8 cellular contexts compared by ENCODE assay signal in genomic region chr7:99499713-99500636, GRCh38. TPM values are rescaled to one million over a fixed set of nuclear protein-coding genes. Genes with fewer than 3 reads are reported as not detected.
DNase-seq lines count a peak whose midpoint lies in the region; ATAC-seq, FAIRE-seq and TF ChIP-seq lines count a peak whose summit lies in the region.

TSS of gene ZNF394 (minus strand) at chr7:99500281. CDS start at chr7:99500093, 188 bp downstream.

- H3K9ac ChIP-seq in muscle layer of colon (ENCODE audit: low read length) = peak within 1 kb of the TSS; percentile 97

- no peak for TF ChIP-seq EP300 in esophagus muscularis mucosa (IDR thresholded peaks at IDR 0.05)

- H3K36me3 ChIP-seq in esophagus muscularis mucosa (peaks cover 14 to 35% (median 31%) of the 10 kb centered on the region in 4 donors), muscle layer of colon (ENCODE audit: insufficient read depth, low read length) (peaks cover 11% of the 10 kb centered on the region)

- peak; percentile 99 for DNase-seq in DMS 273 (lab: John Stamatoyannopoulos, UW; ENCODE audit: unreplicated experiment)
- peak; percentile 53 for DNase-seq in KG1 (lab: John Stamatoyannopoulos, UW)
- DNase-seq in RCC 7860 (ENCODE audit: low spot score) = peak; percentile 81
- DNase-seq in activated T-cell treated with anti-CD3 and anti-CD28 coated beads, Interleukin-2, amount 50 U/mL, for 72 hours = peak; percentile 91 to 92
- peak; percentile 97 for DNase-seq in esophagus muscularis mucosa (ENCODE audit: extremely low spot score)
- DNase-seq in stimulated activated CD8-positive, alpha-beta memory T cell treated with anti-CD3 and anti-CD28 coated beads, Interleukin-7, amount 100 ng/mL, for 1 hour (ENCODE audit: low read depth in 2 of 2) = peak; percentile 74 to 81

- H3K27ac Mint-ChIP-seq in activated T-cell treated with anti-CD3 and anti-CD28 coated beads, Interleukin-2, amount 50 U/mL, for 72 hours = peak within 1 kb of the TSS; percentile 90

- 1% methylated on average over 54 of the region's 69 CpGs for WGBS in esophagus muscularis mucosa

- peaks cover 18 to 36% of the 10 kb centered on the region in 2 donors for H3K36me3 Mint-ChIP-seq in activated T-cell treated with anti-CD3 and anti-CD28 coated beads, Interleukin-2, amount 50 U/mL, for 72 hours (ENCODE audit: insufficient read depth in 2 of 2)

- peak within 1 kb of the TSS; percentile 89 to 99 for H3K4me3 Mint-ChIP-seq in activated T-cell treated with anti-CD3 and anti-CD28 coated beads, Interleukin-2, amount 50 U/mL, for 72 hours

- H3K27me3 ChIP-seq in esophagus muscularis mucosa = no peaks in the 10 kb centered on the region
- no peaks in the 10 kb centered on the region for H3K27me3 ChIP-seq in muscle layer of colon (ENCODE audit: control insufficient read depth in 1 of 2, insufficient read depth in 2 of 2, low read length in 2 of 2)

- peak within 1 kb of the TSS; percentile 68 to 95 (median 80) for H3K4me3 ChIP-seq in esophagus muscularis mucosa
- peak within 1 kb of the TSS; percentile 80 to 100 for H3K4me3 ChIP-seq in muscle layer of colon (ENCODE audit: low read depth in 1 of 2, low read length in 2 of 2)

- no peaks in the 10 kb centered on the region for H3K27me3 Mint-ChIP-seq in activated T-cell treated with anti-CD3 and anti-CD28 coated beads, Interleukin-2, amount 50 U/mL, for 72 hours (ENCODE audit: low read depth)

- peak; percentile 37 for ATAC-seq in GM21529 (IDR thresholded peaks at IDR 0.05; ENCODE audit: unreplicated experiment)
- ATAC-seq in activated T-cell treated with anti-CD3 and anti-CD28 coated beads, Interleukin-2, amount 50 U/mL, for 72 hours (replicated peaks in 1 of 2) = peak; percentile 49 to 61

- H3K9me3 Mint-ChIP-seq in activated T-cell treated with anti-CD3 and anti-CD28 coated beads, Interleukin-2, amount 50 U/mL, for 72 hours = peaks cover 1 to 3% of the 10 kb centered on the region in 2 donors

- FAIRE-seq in RCC 7860 (lab: Jason Lieb, UNC) = peak; percentile 46

- H3K4me1 Mint-ChIP-seq in activated T-cell treated with anti-CD3 and anti-CD28 coated beads, Interleukin-2, amount 50 U/mL, for 72 hours (ENCODE audit: low read depth) = peaks cover 32% of the 10 kb centered on the region

- no peak for TF ChIP-seq CTCF in esophagus muscularis mucosa (IDR thresholded peaks at IDR 0.05)

- intact Hi-C loops in esophagus muscularis mucosa (cut with DNase I) = loop anchor here (2.0 to 5.0 kb wide), 2 partner anchors 27 to 52 kb away; partner anchors contain the start of genes FAM200A and ZNF789

- H3K9me3 ChIP-seq in esophagus muscularis mucosa (peaks cover 0 to 5% (median under 1%) of the 10 kb centered on the region in 4 donors), muscle layer of colon (ENCODE audit: low read length) (no peaks in the 10 kb centered on the region)

- H3K27ac ChIP-seq in esophagus muscularis mucosa (replicated peaks in 1 of 4) (peak within 1 kb of the TSS; percentile 91 to 96 (median 94)), muscle layer of colon (ENCODE audit: low read depth, low read length) (peak within 1 kb of the TSS; percentile 100)

- TF ChIP-seq POLR2A in esophagus muscularis mucosa (IDR thresholded peaks at IDR 0.05; ENCODE audit: low read depth) = peak; percentile 28

- peaks cover 30 to 52% (median 39%) of the 10 kb centered on the region in 4 donors for H3K4me1 ChIP-seq in esophagus muscularis mucosa
- H3K4me1 ChIP-seq in muscle layer of colon (ENCODE audit: insufficient read depth, low read length) = peaks cover 24% of the 10 kb centered on the region

RNA-seq across cellular contexts. Expression of gene ZNF394, which starts in this region (rescaled TPM):
- 10 to 100 TPM; 28.2 to 36.5 TPM for total RNA-seq in activated T-cell treated with anti-CD3 and anti-CD28 coated beads, Interleukin-2, amount 50 U/mL, for 72 hours
- total RNA-seq in esophagus muscularis mucosa = 10 to 100 TPM; 26.6 to 37.9 (median 32.7) TPM

Comparison
In these comparisons a context has a peak if more than half of its experiments do, and no peak if none do; other contexts are left out.
1. Peak in every context shown above with its lines: DNase-seq, ATAC-seq, H3K4me3 ChIP-seq and H3K27ac ChIP-seq.